In genomic region chr17:15463363-15463762, GRCh38 we compare ENCODE assay signal across 11 cellular contexts. TPM values are rescaled to one million over a fixed set of nuclear protein-coding genes. Genes with fewer than 3 reads are reported as not detected.
DNase-seq lines count a peak whose midpoint lies in the region; ATAC-seq, FAIRE-seq and TF ChIP-seq lines count a peak whose summit lies in the region.
"Had no signal": no experiment of that assay in that cellular context is flagged by ENCODE, and none has a peak within 500 bp of the region (broad histone marks: within the 10 kb centered on the region; RNA-seq: fewer than 3 reads in every experiment).

No MANE protein-coding gene starts in this region.

- no peaks in the 10 kb centered on the region for H3K27me3 ChIP-seq in BJ (ENCODE audit: control insufficient read depth, insufficient read depth, low read length)
- no peaks in the 10 kb centered on the region for H3K27me3 ChIP-seq in osteoblast (ENCODE audit: insufficient read depth, low read length)
- H3K27me3 ChIP-seq in WERI-Rb-1 (ENCODE audit: insufficient read depth, low read depth, severe bottlenecking) = no peaks in the 10 kb centered on the region

- TF ChIP-seq CTCF in BJ (IDR thresholded peaks at IDR 0.05; ENCODE audit: insufficient read depth, low read depth, low read length) (no peak), foreskin fibroblast (IDR thresholded peaks at IDR 0.05; ENCODE audit: low read depth, low read length) (no peak), osteoblast (IDR thresholded peaks at IDR 0.05; ENCODE audit: extremely low read depth, low read depth, low read length) (no peak), WERI-Rb-1 (IDR thresholded peaks at IDR 0.05; ENCODE audit: low read depth, low read length) (no peak)

- CTCF ChIA-PET in BJ (lab: Yijun Ruan, JAX) = interaction anchor here (0.6 to 1.4 kb wide), 7 partner anchors 9 to 205 kb away, joined by 3 to 6 read pairs (median 4); no protein-coding TSS in a partner anchor

- H3K4me2 ChIP-seq in osteoblast (ENCODE audit: insufficient read depth, low read length) = peak overlapping the region; percentile 41

- no peak for FAIRE-seq in GM12891 (lab: Jason Lieb, UNC)
- FAIRE-seq: H54 had no signal

- no peaks in the 10 kb centered on the region for H3K9me3 ChIP-seq in osteoblast (ENCODE audit: low read depth, low read length)
- H3K9me3 ChIP-seq in WERI-Rb-1 (ENCODE audit: severe bottlenecking) = no peaks in the 10 kb centered on the region

- no peak for TF ChIP-seq POLR2A in GM12891 (IDR thresholded peaks at IDR 0.05; ENCODE audit: low read depth, low read length)

- no peaks in the 10 kb centered on the region for H3K36me3 ChIP-seq in BJ (ENCODE audit: control insufficient read depth, insufficient read depth, low read length)
- H3K36me3 ChIP-seq in osteoblast (ENCODE audit: insufficient read depth, low read length) = no peaks in the 10 kb centered on the region
- H3K36me3 ChIP-seq in WERI-Rb-1 = no peaks in the 10 kb centered on the region

- peak overlapping the region; percentile 75 for H3K27ac ChIP-seq in osteoblast (ENCODE audit: low read depth, low read length)
- no peak overlapping the region for H3K27ac ChIP-seq in WERI-Rb-1

- H4K20me1 ChIP-seq in osteoblast (ENCODE audit: insufficient read depth, low read length) = no peaks in the 10 kb centered on the region

- no peak overlapping the region for H2AFZ ChIP-seq in osteoblast (ENCODE audit: low read length)

- ATAC-seq in HG03196 (IDR thresholded peaks at IDR 0.05; ENCODE audit: unreplicated experiment) = no peak

- H3K4me3 ChIP-seq in BJ (ENCODE audit: low read depth, low read length) (no peak overlapping the region), foreskin fibroblast (ENCODE audit: low read depth in 1 of 2, low read length in 2 of 2) (no peak overlapping the region), osteoblast (ENCODE audit: insufficient read depth, low read length) (no peak overlapping the region), WERI-Rb-1 (ENCODE audit: low read depth, low read length) (no peak overlapping the region)

- H3K4me1 ChIP-seq in osteoblast (ENCODE audit: insufficient read depth, low read length) = peaks cover 19% of the 10 kb centered on the region

- POLR2A ChIA-PET in BJ (lab: Charles Lee) = no interaction called here

- no peaks in the 10 kb centered on the region for H3K79me2 ChIP-seq in osteoblast (ENCODE audit: insufficient read depth, low read length)

- DNase-seq in BJ (ENCODE audit: low read depth) (peak; percentile 74), SW480 (ENCODE audit: low spot score) (peak; percentile 52), foreskin fibroblast (peak; percentile 74 to 89), osteoblast (ENCODE audit: insufficient read length, low spot score, missing footprints) (peak; percentile 89), WERI-Rb-1 (no peak), T-helper 9 cell (no peak), GM12891 (ENCODE audit: insufficient read length, low spot score) (no peak)
- DNase-seq: glutamatergic neuron; stimulated activated CD4-positive, alpha-beta T cell treated with anti-CD3 and anti-CD28 coated beads, Interleukin-2, amount 100 ng/mL, for 48 hours had no signal

TF ChIP-seq in GM12891, 5 proteins besides CTCF, POLR2A, EP300 and RAD21:
- no peak for TF ChIP-seq PAX5 (IDR thresholded peaks at IDR 0.05; ENCODE audit: insufficient read depth, low read length, severe bottlenecking)
- TF ChIP-seq POU2F2 (IDR thresholded peaks at IDR 0.05; ENCODE audit: low read depth, low read length) = no peak
- no peak for TF ChIP-seq SPI1 (IDR thresholded peaks at IDR 0.05; ENCODE audit: low read depth, low read length)

RNA-seq across cellular contexts. Expression of gene CDRT4, which starts 4.1 kb away (rescaled TPM):
- polyA plus RNA-seq in BJ (2011; rRNA removed) = 1.6 and 5.9 TPM in 2 replicates
- polyA minus RNA-seq in BJ (2011; rRNA and poly(A)+ RNA removed) = 3.3 and 3.9 TPM in 2 replicates
- total RNA-seq in osteoblast = 2.7 and 3.3 TPM in 2 replicates
- polyA plus RNA-seq in GM12891 (2012; ENCODE audit: low read depth, missing spikeins) = not detected

Comparison
In these comparisons a context has a peak if more than half of its experiments do, and no peak if none do; other contexts are left out.
1. DNase-seq: peak in BJ (single experiment), SW480 (single experiment), foreskin fibroblast (2 of 2) and osteoblast (single experiment); none in WERI-Rb-1 (single experiment), T-helper 9 cell (single experiment) and GM12891 (single experiment).